In genomic region chr11:126411971-126412381, GRCh38 we compare ENCODE assay signal across 17 cellular contexts. TPM values are rescaled to one million over a fixed set of nuclear protein-coding genes. Genes with fewer than 3 reads are reported as not detected.
DNase-seq lines count a peak whose midpoint lies in the region; ATAC-seq, FAIRE-seq and TF ChIP-seq lines count a peak whose summit lies in the region.
"Had no signal": no experiment of that assay in that cellular context is flagged by ENCODE, and none has a peak within 500 bp of the region (broad histone marks: within the 10 kb centered on the region; RNA-seq: fewer than 3 reads in every experiment).

No MANE protein-coding gene starts in this region.

- H2AFZ ChIP-seq in HepG2 (ENCODE audit: low read length) = no peak overlapping the region

- no peak for TF ChIP-seq POLR2A in spleen (IDR thresholded peaks at IDR 0.05)
- no peak for TF ChIP-seq POLR2A in HepG2 (IDR thresholded peaks at IDR 0.05; ENCODE audit: insufficient read depth in 1 of 2, low read depth in 2 of 2, low read length in 2 of 2)

- FAIRE-seq in HepG2 (lab: Jason Lieb, UNC) = no peak
- FAIRE-seq: endometrium had no signal

- TF ChIP-seq EP300 in HepG2 (IDR thresholded peaks at IDR 0.05; ENCODE audit: low read depth in 2 of 2, low read length in 2 of 2) = no peak
- TF ChIP-seq EP300 in HepG2 (CRISPR knock-in tag; IDR thresholded peaks at IDR 0.05; ENCODE audit: borderline replicate concordance) = no peak

- H3K79me2 ChIP-seq in HepG2 (ENCODE audit: insufficient read depth, low read length) = no peaks in the 10 kb centered on the region

- H3K9me3 ChIP-seq in spleen = no peaks in the 10 kb centered on the region
- H3K9me3 ChIP-seq in HepG2 (ENCODE audit: low read length) = no peaks in the 10 kb centered on the region
- H3K9me3 ChIP-seq: psoas muscle had no signal

- H3K4me3 Mint-ChIP-seq in activated CD4-positive, alpha-beta T cell treated with anti-CD3 and anti-CD28 coated beads for 36 hours = no peak overlapping the region
- H3K4me3 Mint-ChIP-seq: activated CD4-positive, alpha-beta memory T cell treated with anti-CD3 and anti-CD28 coated beads for 36 hours; stimulated activated memory B cell treated with anti-CD40 and anti-IgM and Interleukin-4, amounts not matched to agents 10 μg/mL and 1 μg/mL and 100 μg/mL, for 72 hours; T-helper 1 cell treated with Interleukin-12 subunit alpha and Interleukin-12 subunit beta and Interleukin-4 antibody, amounts not matched to agents 30 μg/mL and 1 μg/mL, for 36 hours had no signal

- H3K36me3 Mint-ChIP-seq in activated CD4-positive, alpha-beta T cell treated with anti-CD3 and anti-CD28 coated beads for 36 hours (ENCODE audit: low read depth) = peaks cover 4% of the 10 kb centered on the region
- H3K36me3 Mint-ChIP-seq: activated CD4-positive, alpha-beta memory T cell treated with anti-CD3 and anti-CD28 coated beads for 36 hours had no signal

- H3K4me2 ChIP-seq in HepG2 (ENCODE audit: low read depth, low read length) = no peak overlapping the region

- H3K9me3 Mint-ChIP-seq in activated CD4-positive, alpha-beta T cell treated with anti-CD3 and anti-CD28 coated beads for 36 hours (ENCODE audit: low read depth) = no peaks in the 10 kb centered on the region
- H3K9me3 Mint-ChIP-seq: activated CD4-positive, alpha-beta memory T cell treated with anti-CD3 and anti-CD28 coated beads for 36 hours; CD4-positive, alpha-beta memory T cell; stimulated activated memory B cell treated with anti-CD40 and anti-IgM and Interleukin-4, amounts not matched to agents 10 μg/mL and 1 μg/mL and 100 μg/mL, for 72 hours; T-helper 1 cell treated with Interleukin-12 subunit alpha and Interleukin-12 subunit beta and Interleukin-4 antibody, amounts not matched to agents 30 μg/mL and 1 μg/mL, for 36 hours had no signal

- ATAC-seq in HG03571 (IDR thresholded peaks at IDR 0.05; ENCODE audit: unreplicated experiment) (no peak), HG03108 (IDR thresholded peaks at IDR 0.05; ENCODE audit: unreplicated experiment) (no peak), HepG2 (no peak)
- no peak for ATAC-seq in activated CD4-positive, alpha-beta T cell treated with anti-CD3 and anti-CD28 coated beads for 36 hours
- ATAC-seq: psoas muscle; stimulated activated memory B cell treated with anti-CD40 and anti-IgM and Interleukin-4, amounts not matched to agents 10 μg/mL and 1 μg/mL and 100 μg/mL, for 72 hours had no signal

- H3K9ac ChIP-seq in HepG2 (ENCODE audit: insufficient read depth, low read depth, low read length) = no peak overlapping the region

- H3K4me1 Mint-ChIP-seq in activated CD4-positive, alpha-beta T cell treated with anti-CD3 and anti-CD28 coated beads for 36 hours = peaks cover 5% of the 10 kb centered on the region

- H3K27me3 Mint-ChIP-seq in activated CD4-positive, alpha-beta T cell treated with anti-CD3 and anti-CD28 coated beads for 36 hours = no peaks in the 10 kb centered on the region
- H3K27me3 Mint-ChIP-seq: activated CD4-positive, alpha-beta memory T cell treated with anti-CD3 and anti-CD28 coated beads for 36 hours; CD4-positive, alpha-beta memory T cell; stimulated activated memory B cell treated with anti-CD40 and anti-IgM and Interleukin-4, amounts not matched to agents 10 μg/mL and 1 μg/mL and 100 μg/mL, for 72 hours had no signal

- CTCF ChIA-PET in RWPE1 (lab: Yijun Ruan, JAX) (no interaction called here), HepG2 (lab: Yijun Ruan, JAX; ENCODE audit: low intra/inter-chr PET ratio, low total read pairs) (no interaction called here)
- CTCF ChIA-PET in activated CD4-positive, alpha-beta T cell treated with anti-CD3 and anti-CD28 coated beads for 36 hours (lab: Charles Lee) = interaction anchor here (0.6 to 1.3 kb wide), 2 partner anchors 18 to 69 kb away, joined by 3 to 4 read pairs; no protein-coding TSS in a partner anchor

- TF ChIP-seq CTCF in RWPE1 (conservative IDR thresholded peaks at IDR 0.05; ENCODE audit: low read depth) (no peak), fibroblast of villous mesenchyme (IDR thresholded peaks at IDR 0.05; ENCODE audit: insufficient read depth, low read depth, low read length) (peak; percentile 54), spleen (IDR thresholded peaks at IDR 0.05 in 8 of 11, conservative IDR thresholded peaks at IDR 0.05 in 3 of 11) (no peak), HepG2 (CRISPR knock-in tag; IDR thresholded peaks at IDR 0.05) (no peak)

- in situ Hi-C loops in HepG2 (cut with HindIII; ENCODE audit: extremely low pct_ligation_motif_present, low pct_unique_long_range_greater_than_20kb) = no loop called here

- WGBS in spleen, 5 donors = 73 to 95% (median 82%) methylated on average over 6 of the region's 6 CpGs
- 78% methylated on average over 6 of the region's 6 CpGs for WGBS in HepG2 (ENCODE audit: low lambda C conversion rate)

- H3K4me1 ChIP-seq in spleen (peaks cover 17 to 48% (median 35%) of the 10 kb centered on the region in 6 donors), HepG2 (ENCODE audit: insufficient read depth, low read length) (no peaks in the 10 kb centered on the region)
- H3K4me1 ChIP-seq: psoas muscle had no signal

- no TSS peak for BruUV-seq in HepG2 (replicated peaks; lab: Mats Ljungman, UMichigan)

- H3K36me3 ChIP-seq in spleen (peaks cover 0 to 86% (median 39%) of the 10 kb centered on the region in 6 donors), HepG2 (replicated peaks in 1 of 2; ENCODE audit: control insufficient read depth in 1 of 2, insufficient read depth in 2 of 2, low read length in 2 of 2) (peaks cover 16 to 55% of the 10 kb centered on the region in 2 experiments; a peak in 4 of 5 replicates)

- H3K4me3 ChIP-seq in fibroblast of villous mesenchyme (ENCODE audit: low read depth, low read length) (no peak overlapping the region), spleen (no peak overlapping the region), HepG2 (replicated peaks in 1 of 3; ENCODE audit: insufficient read depth in 1 of 3, low read depth in 2 of 3, low read length in 3 of 3) (no peak overlapping the region)
- H3K4me3 ChIP-seq: psoas muscle had no signal

- no peak overlapping the region for H3K27ac Mint-ChIP-seq in activated CD4-positive, alpha-beta T cell treated with anti-CD3 and anti-CD28 coated beads for 36 hours
- H3K27ac Mint-ChIP-seq: activated CD4-positive, alpha-beta memory T cell treated with anti-CD3 and anti-CD28 coated beads for 36 hours; CD4-positive, alpha-beta memory T cell; stimulated activated memory B cell treated with anti-CD40 and anti-IgM and Interleukin-4, amounts not matched to agents 10 μg/mL and 1 μg/mL and 100 μg/mL, for 72 hours; T-helper 1 cell treated with Interleukin-12 subunit alpha and Interleukin-12 subunit beta and Interleukin-4 antibody, amounts not matched to agents 30 μg/mL and 1 μg/mL, for 36 hours had no signal

- DNase-seq in EH (ENCODE audit: low read depth) (peak; percentile 22), RWPE1 (ENCODE audit: low spot score) (no peak), fibroblast of villous mesenchyme (ENCODE audit: low read depth) (no peak), spleen (peak; percentile 41), HepG2 (ENCODE audit: low spot score) (no peak)
- no peak for DNase-seq in activated CD4-positive, alpha-beta T cell treated with anti-CD3 and anti-CD28 coated beads for 36 hours
- DNase-seq: activated CD4-positive, alpha-beta memory T cell treated with anti-CD3 and anti-CD28 coated beads for 36 hours; activated effector memory CD4-positive, alpha-beta T cell treated with anti-CD3 and anti-CD28 coated beads, Interleukin-2, amount 50 U/mL, for 16 hours; CD4-positive, alpha-beta memory T cell; Karpas-422; midbrain had no signal

- no peaks in the 10 kb centered on the region for H4K20me1 ChIP-seq in HepG2 (ENCODE audit: insufficient read depth, low read length)

- intact Hi-C loops in spleen (cut with DNase I; ENCODE audit: low total_unique reads) (no loop called here), HepG2 (cut with micrococcal nuclease; ENCODE audit: unreplicated experiment) (no loop called here)
- intact Hi-C loops in activated CD4-positive, alpha-beta T cell treated with anti-CD3 and anti-CD28 coated beads for 36 hours (cut with DNase I, micrococcal nuclease) = loop anchor here in 1 of 2 experiments (10.0 kb wide), 1 partner anchor 97 kb away; no protein-coding TSS in a partner anchor

- no peak for TF ChIP-seq RAD21 in HepG2 (CRISPR knock-in tag; IDR thresholded peaks at IDR 0.05)

- POLR2A ChIA-PET in RWPE1 (lab: Yijun Ruan, JAX; ENCODE audit: low non-redundant PET) (no interaction called here), HepG2 (lab: Yijun Ruan, JAX) (no interaction called here)
- POLR2A ChIA-PET in activated CD4-positive, alpha-beta T cell treated with anti-CD3 and anti-CD28 coated beads for 36 hours (lab: Charles Lee) = no interaction called here

- H3K27ac ChIP-seq in RWPE1 (peak overlapping the region; percentile 20; the same call in 1 of the 2 replicates), spleen (peak overlapping the region in 4 of 8 donors; percentile 24 to 84 (median 58)), HepG2 (ENCODE audit: extremely low read length, insufficient read depth, low read length) (no peak overlapping the region)
- H3K27ac ChIP-seq: psoas muscle had no signal

- H3K27me3 ChIP-seq in spleen (replicated peaks in 1 of 7) (peaks cover 0 to 5% (median 0%) of the 10 kb centered on the region in 7 donors), HepG2 (ENCODE audit: control insufficient read depth in 1 of 2, insufficient read depth in 2 of 2, low read length in 2 of 2) (no peaks in the 10 kb centered on the region)

RNA-seq across cellular contexts. Expression of gene ST3GAL4, which starts 56.5 kb away (rescaled TPM):
- total RNA-seq in fibroblast of villous mesenchyme = 16.8 and 17.1 TPM in 2 replicates
- total RNA-seq in spleen = 100 to 1,000 TPM in 1 of 7 donors, 10 to 100 TPM in 6; 41.2 to 102 (median 53.0) TPM
- 10 to 100 TPM; 12.8 to 25.0 (median 22.4) TPM for polyA plus RNA-seq in spleen
- total RNA-seq in activated CD4-positive, alpha-beta T cell treated with anti-CD3 and anti-CD28 coated beads for 36 hours = 1 to 10 TPM; 7.5 to 9.1 TPM
- total RNA-seq in HepG2 (2016; rRNA removed; fragmentation: Illumina TruSeq; extraction: Trizol) = 7.4 and 13.3 TPM in 2 replicates
- 26.0 and 28.4 TPM in 2 replicates for total RNA-seq in HepG2 (2016; cell fraction: cytosol; rRNA removed; fragmentation: Illumina TruSeq; extraction: Trizol; ENCODE audit: low read depth)
- total RNA-seq in HepG2 (2016; cell fraction: insoluble cytoplasmic fraction; rRNA removed; fragmentation: Illumina TruSeq; extraction: Trizol) = 6.5 and 14.0 TPM in 2 replicates
- 29.9 and 31.6 TPM in 2 replicates for total RNA-seq in HepG2 (2016; cell fraction: membrane; rRNA removed; fragmentation: Illumina TruSeq; extraction: Trizol)
- 10.2 and 12.2 TPM in 2 replicates for total RNA-seq in HepG2 (2016; cell fraction: nucleus; rRNA removed; fragmentation: Illumina TruSeq; extraction: Trizol)
- polyA plus RNA-seq in HepG2 (2011; rRNA removed) = 9.1 and 12.5 TPM in 2 replicates
- 8.8 and 9.2 TPM in 2 replicates for polyA plus RNA-seq in HepG2 (2011; cell fraction: cytosol; rRNA removed)
- polyA plus RNA-seq in HepG2 (2011; cell fraction: nucleus; rRNA removed) = 15.0 and 15.5 TPM in 2 replicates
- polyA plus RNA-seq in HepG2 (2012) = 7.8 and 8.2 TPM in 2 replicates
- 22.6 and 26.2 TPM in 2 replicates for polyA plus RNA-seq in HepG2 (2016; cell fraction: cytosol; fragmentation: Illumina TruSeq; extraction: Trizol; ENCODE audit: low read depth)
- polyA plus RNA-seq in HepG2 (2016; cell fraction: insoluble cytoplasmic fraction; fragmentation: Illumina TruSeq; extraction: Trizol; ENCODE audit: low read depth) = 7.6 and 9.2 TPM in 2 replicates
- polyA plus RNA-seq in HepG2 (2016; cell fraction: membrane; fragmentation: Illumina TruSeq; extraction: Trizol; ENCODE audit: low read depth) = 26.9 and 30.2 TPM in 2 replicates
- polyA plus RNA-seq in HepG2 (2016; cell fraction: nucleus; fragmentation: Illumina TruSeq; extraction: Trizol; ENCODE audit: insufficient read depth, low read depth) = 24.7 and 27.7 TPM in 2 replicates
- 17.0 and 116 TPM in 2 replicates for polyA minus RNA-seq in HepG2 (2011; rRNA and poly(A)+ RNA removed; ENCODE audit: low replicate concordance)
- polyA minus RNA-seq in HepG2 (2011; cell fraction: cytosol; rRNA and poly(A)+ RNA removed) = 3.8 and 4.3 TPM in 2 replicates
- polyA minus RNA-seq in HepG2 (2011; cell fraction: nucleus; rRNA and poly(A)+ RNA removed) = 5.8 and 7.1 TPM in 2 replicates

Comparison
In these comparisons a context has a peak if more than half of its experiments do, and no peak if none do; other contexts are left out.
1. DNase-seq: peak in EH (single experiment) and spleen (single experiment); none in RWPE1 (single experiment), fibroblast of villous mesenchyme (single experiment), activated CD4-positive, alpha-beta T cell treated with anti-CD3 and anti-CD28 coated beads for 36 hours (single experiment) and HepG2 (single experiment).